Comparison of ENCODE assay signal across 18 cellular contexts in genomic region chr4:41181037-41181436, GRCh38.
"Had no signal": no experiment of that assay in that cellular context is flagged by ENCODE, and none has a peak within 500 bp of the region (broad histone marks: within the 10 kb centered on the region; RNA-seq: fewer than 3 reads in every experiment).

No MANE protein-coding gene starts in this region.

- H3K9ac ChIP-seq: parathyroid adenoma had no signal

- H3K36me3 ChIP-seq: gastrocnemius medialis, heart right ventricle, sigmoid colon, stomach had no signal

- H3K27ac ChIP-seq: gastrocnemius medialis, heart right ventricle, parathyroid adenoma, sigmoid colon, stomach had no signal

- H3K27ac Mint-ChIP-seq: activated B cell treated with CpG ODN at 0.5 μM for 24 hours; activated CD4-positive, alpha-beta memory T cell treated with anti-CD3 and anti-CD28 coated beads, Interleukin-2, amount 10 ng/mL, durations not matched to agents 7 days and 5 days; activated CD8-positive, alpha-beta memory T cell treated with anti-CD3 and anti-CD28 coated beads, Interleukin-2, amount 10 ng/mL, durations not matched to agents 7 days and 5 days; activated naive CD8-positive, alpha-beta T cell treated with anti-CD3 and anti-CD28 coated beads for 36 hours; activated T-helper 17 cell treated with anti-CD3 and anti-CD28 coated beads, Interleukin-2, amount 50 U/mL, for 72 hours; natural killer cell; stimulated activated effector memory CD8-positive, alpha-beta T cell treated with anti-CD3 and anti-CD28 coated beads, Interleukin-12 subunit alpha, Interleukin-12 subunit beta, amount 100 ng/mL, for 72 hours; T-cell had no signal

- H3K4me3 ChIP-seq: gastrocnemius medialis, heart right ventricle, sigmoid colon, stomach had no signal

- H3K36me3 Mint-ChIP-seq: activated CD8-positive, alpha-beta memory T cell treated with anti-CD3 and anti-CD28 coated beads, Interleukin-2, amount 10 ng/mL, durations not matched to agents 7 days and 5 days; activated naive CD8-positive, alpha-beta T cell treated with anti-CD3 and anti-CD28 coated beads for 36 hours; natural killer cell; stimulated activated effector memory CD8-positive, alpha-beta T cell treated with anti-CD3 and anti-CD28 coated beads, Interleukin-12 subunit alpha, Interleukin-12 subunit beta, amount 100 ng/mL, for 72 hours; T-cell had no signal

- H3K4me1 Mint-ChIP-seq: activated B cell treated with CpG ODN at 0.5 μM for 24 hours; activated CD4-positive, alpha-beta memory T cell treated with anti-CD3 and anti-CD28 coated beads, Interleukin-2, amount 10 ng/mL, durations not matched to agents 7 days and 5 days; activated CD8-positive, alpha-beta memory T cell treated with anti-CD3 and anti-CD28 coated beads, Interleukin-2, amount 10 ng/mL, durations not matched to agents 7 days and 5 days; activated naive CD8-positive, alpha-beta T cell treated with anti-CD3 and anti-CD28 coated beads for 36 hours; activated T-helper 17 cell treated with anti-CD3 and anti-CD28 coated beads, Interleukin-2, amount 50 U/mL, for 72 hours; natural killer cell; stimulated activated effector memory CD8-positive, alpha-beta T cell treated with anti-CD3 and anti-CD28 coated beads, Interleukin-12 subunit alpha, Interleukin-12 subunit beta, amount 100 ng/mL, for 72 hours; T-cell had no signal

- H3K27me3 ChIP-seq: gastrocnemius medialis, heart right ventricle, sigmoid colon, stomach had no signal

- H2AFZ ChIP-seq: parathyroid adenoma had no signal

- H3K9me3 Mint-ChIP-seq: activated CD4-positive, alpha-beta memory T cell treated with anti-CD3 and anti-CD28 coated beads, Interleukin-2, amount 10 ng/mL, durations not matched to agents 7 days and 5 days had no signal

- H3K9me3 ChIP-seq: gastrocnemius medialis, sigmoid colon, stomach had no signal

- DNase-seq: activated B cell treated with CpG ODN at 0.5 μM for 24 hours; activated CD4-positive, alpha-beta memory T cell treated with anti-CD3 and anti-CD28 coated beads, Interleukin-2, amount 10 ng/mL, durations not matched to agents 7 days and 5 days; activated CD4-positive, alpha-beta T cell treated with anti-CD3 and anti-CD28 coated beads for 48 hours; activated CD8-positive, alpha-beta memory T cell treated with anti-CD3 and anti-CD28 coated beads, Interleukin-2, amount 10 ng/mL, durations not matched to agents 7 days and 5 days; activated naive CD4-positive, alpha-beta T cell; activated naive CD8-positive, alpha-beta T cell treated with anti-CD3 and anti-CD28 coated beads for 36 hours; amniotic stem cell; gastrocnemius medialis; heart right ventricle; natural killer cell; sigmoid colon; stimulated activated CD4-positive, alpha-beta T cell treated with anti-CD3 and anti-CD28 coated beads, Interleukin-4, amount 100 ng/mL, for 24 hours; stomach; T-cell had no signal

- H3K4me3 Mint-ChIP-seq: activated B cell treated with CpG ODN at 0.5 μM for 24 hours; activated CD4-positive, alpha-beta memory T cell treated with anti-CD3 and anti-CD28 coated beads, Interleukin-2, amount 10 ng/mL, durations not matched to agents 7 days and 5 days; activated CD8-positive, alpha-beta memory T cell treated with anti-CD3 and anti-CD28 coated beads, Interleukin-2, amount 10 ng/mL, durations not matched to agents 7 days and 5 days; activated naive CD8-positive, alpha-beta T cell treated with anti-CD3 and anti-CD28 coated beads for 36 hours; activated T-helper 17 cell treated with anti-CD3 and anti-CD28 coated beads, Interleukin-2, amount 50 U/mL, for 72 hours; natural killer cell; stimulated activated effector memory CD8-positive, alpha-beta T cell treated with anti-CD3 and anti-CD28 coated beads, Interleukin-12 subunit alpha, Interleukin-12 subunit beta, amount 100 ng/mL, for 72 hours; T-cell had no signal

- FAIRE-seq: colon had no signal

- ATAC-seq: activated CD8-positive, alpha-beta memory T cell treated with anti-CD3 and anti-CD28 coated beads, Interleukin-2, amount 10 ng/mL, durations not matched to agents 7 days and 5 days; activated T-helper 17 cell treated with anti-CD3 and anti-CD28 coated beads, Interleukin-2, amount 50 U/mL, for 72 hours; gastrocnemius medialis; heart right ventricle; natural killer cell; stimulated activated effector memory CD8-positive, alpha-beta T cell treated with anti-CD3 and anti-CD28 coated beads, Interleukin-12 subunit alpha, Interleukin-12 subunit beta, amount 100 ng/mL, for 72 hours; T-cell had no signal
